In genomic region chr7:150727381-150727780, GRCh38 we compare ENCODE assay signal across 1 cellular context.
TF ChIP-seq lines count a peak whose summit lies in the region.

No MANE protein-coding gene starts in this region.

TF ChIP-seq in HepG2, 621 proteins besides CTCF, POLR2A, EP300 and RAD21 (continued from another document):
- TF ChIP-seq, protein P1, sequence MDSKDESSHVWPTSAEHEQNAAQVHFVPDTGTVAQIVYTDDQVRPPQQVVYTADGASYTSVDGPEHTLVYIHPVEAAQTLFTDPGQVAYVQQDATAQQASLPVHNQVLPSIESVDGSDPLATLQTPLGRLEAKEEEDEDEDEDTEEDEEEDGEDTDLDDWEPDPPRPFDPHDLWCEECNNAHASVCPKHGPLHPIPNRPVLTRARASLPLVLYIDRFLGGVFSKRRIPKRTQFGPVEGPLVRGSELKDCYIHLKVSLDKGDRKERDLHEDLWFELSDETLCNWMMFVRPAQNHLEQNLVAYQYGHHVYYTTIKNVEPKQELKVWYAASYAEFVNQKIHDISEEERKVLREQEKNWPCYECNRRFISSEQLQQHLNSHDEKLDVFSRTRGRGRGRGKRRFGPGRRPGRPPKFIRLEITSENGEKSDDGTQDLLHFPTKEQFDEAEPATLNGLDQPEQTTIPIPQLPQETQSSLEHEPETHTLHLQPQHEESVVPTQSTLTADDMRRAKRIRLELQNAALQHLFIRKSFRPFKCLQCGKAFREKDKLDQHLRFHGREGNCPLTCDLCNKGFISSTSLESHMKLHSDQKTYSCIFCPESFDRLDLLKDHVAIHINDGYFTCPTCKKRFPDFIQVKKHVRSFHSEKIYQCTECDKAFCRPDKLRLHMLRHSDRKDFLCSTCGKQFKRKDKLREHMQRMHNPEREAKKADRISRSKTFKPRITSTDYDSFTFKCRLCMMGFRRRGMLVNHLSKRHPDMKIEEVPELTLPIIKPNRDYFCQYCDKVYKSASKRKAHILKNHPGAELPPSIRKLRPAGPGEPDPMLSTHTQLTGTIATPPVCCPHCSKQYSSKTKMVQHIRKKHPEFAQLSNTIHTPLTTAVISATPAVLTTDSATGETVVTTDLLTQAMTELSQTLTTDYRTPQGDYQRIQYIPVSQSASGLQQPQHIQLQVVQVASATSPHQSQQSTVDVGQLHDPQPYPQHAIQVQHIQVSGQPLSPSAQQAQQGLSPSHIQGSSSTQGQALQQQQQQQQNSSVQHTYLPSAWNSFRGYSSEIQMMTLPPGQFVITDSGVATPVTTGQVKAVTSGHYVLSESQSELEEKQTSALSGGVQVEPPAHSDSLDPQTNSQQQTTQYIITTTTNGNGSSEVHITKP (CRISPR knock-in tag; IDR thresholded peaks at IDR 0.05; ENCODE audit: low read depth): no peak
- TF ChIP-seq RARA (CRISPR knock-in tag; IDR thresholded peaks at IDR 0.05): peak; percentile 77
- TF ChIP-seq SNRNP70 (IDR thresholded peaks at IDR 0.05; ENCODE audit: low read depth, low read length): no peak
- no peak for TF ChIP-seq MBNL3 (CRISPR knock-in tag; conservative IDR thresholded peaks at IDR 0.05)
- peak; percentile 51; the same call in 1 of the 2 replicates for TF ChIP-seq HDAC1 (CRISPR knock-in tag; IDR thresholded peaks at IDR 0.05)
- TF ChIP-seq PAF1 (CRISPR knock-in tag; IDR thresholded peaks at IDR 0.05): no peak
- 0 out of 2 replicates have a peak, but pooled peaks have one; percentile 59 for TF ChIP-seq ZNF614 (CRISPR knock-in tag; IDR thresholded peaks at IDR 0.05; ENCODE audit: borderline replicate concordance)
- TF ChIP-seq ZBTB25 (CRISPR knock-in tag; IDR thresholded peaks at IDR 0.05): no peak
- TF ChIP-seq ZNF446 (CRISPR knock-in tag; IDR thresholded peaks at IDR 0.05): no peak
- TF ChIP-seq SAP130 (CRISPR knock-in tag; IDR thresholded peaks at IDR 0.05; ENCODE audit: low read depth): 0 out of 2 replicates have a peak, but pooled peaks have one; percentile 13
- TF ChIP-seq ZNF577 (CRISPR knock-in tag; IDR thresholded peaks at IDR 0.05; ENCODE audit: borderline replicate concordance, low read depth): no peak
- TF ChIP-seq RXRB (CRISPR knock-in tag; IDR thresholded peaks at IDR 0.05; ENCODE audit: borderline replicate concordance): peak; percentile 74
- no peak for TF ChIP-seq MYNN (CRISPR knock-in tag; IDR thresholded peaks at IDR 0.05; ENCODE audit: low read depth)
- TF ChIP-seq ZNF20 (CRISPR knock-in tag; IDR thresholded peaks at IDR 0.05): no peak
- TF ChIP-seq, protein P2, sequence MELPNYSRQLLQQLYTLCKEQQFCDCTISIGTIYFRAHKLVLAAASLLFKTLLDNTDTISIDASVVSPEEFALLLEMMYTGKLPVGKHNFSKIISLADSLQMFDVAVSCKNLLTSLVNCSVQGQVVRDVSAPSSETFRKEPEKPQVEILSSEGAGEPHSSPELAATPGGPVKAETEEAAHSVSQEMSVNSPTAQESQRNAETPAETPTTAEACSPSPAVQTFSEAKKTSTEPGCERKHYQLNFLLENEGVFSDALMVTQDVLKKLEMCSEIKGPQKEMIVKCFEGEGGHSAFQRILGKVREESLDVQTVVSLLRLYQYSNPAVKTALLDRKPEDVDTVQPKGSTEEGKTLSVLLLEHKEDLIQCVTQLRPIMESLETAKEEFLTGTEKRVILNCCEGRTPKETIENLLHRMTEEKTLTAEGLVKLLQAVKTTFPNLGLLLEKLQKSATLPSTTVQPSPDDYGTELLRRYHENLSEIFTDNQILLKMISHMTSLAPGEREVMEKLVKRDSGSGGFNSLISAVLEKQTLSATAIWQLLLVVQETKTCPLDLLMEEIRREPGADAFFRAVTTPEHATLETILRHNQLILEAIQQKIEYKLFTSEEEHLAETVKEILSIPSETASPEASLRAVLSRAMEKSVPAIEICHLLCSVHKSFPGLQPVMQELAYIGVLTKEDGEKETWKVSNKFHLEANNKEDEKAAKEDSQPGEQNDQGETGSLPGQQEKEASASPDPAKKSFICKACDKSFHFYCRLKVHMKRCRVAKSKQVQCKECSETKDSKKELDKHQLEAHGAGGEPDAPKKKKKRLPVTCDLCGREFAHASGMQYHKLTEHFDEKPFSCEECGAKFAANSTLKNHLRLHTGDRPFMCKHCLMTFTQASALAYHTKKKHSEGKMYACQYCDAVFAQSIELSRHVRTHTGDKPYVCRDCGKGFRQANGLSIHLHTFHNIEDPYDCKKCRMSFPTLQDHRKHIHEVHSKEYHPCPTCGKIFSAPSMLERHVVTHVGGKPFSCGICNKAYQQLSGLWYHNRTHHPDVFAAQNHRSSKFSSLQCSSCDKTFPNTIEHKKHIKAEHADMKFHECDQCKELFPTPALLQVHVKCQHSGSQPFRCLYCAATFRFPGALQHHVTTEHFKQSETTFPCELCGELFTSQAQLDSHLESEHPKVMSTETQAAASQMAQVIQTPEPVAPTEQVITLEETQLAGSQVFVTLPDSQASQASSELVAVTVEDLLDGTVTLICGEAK (IDR thresholded peaks at IDR 0.05): no peak
- TF ChIP-seq, protein P2 (CRISPR knock-in tag; IDR thresholded peaks at IDR 0.05): peak; percentile 28; the same call in 1 of the 2 replicates
- peak; percentile 48; the same call in 1 of the 2 replicates for TF ChIP-seq NR2F2 (IDR thresholded peaks at IDR 0.05; ENCODE audit: borderline replicate concordance, low read depth)
- TF ChIP-seq E2F1 (CRISPR knock-in tag; IDR thresholded peaks at IDR 0.05): no peak
- TF ChIP-seq NCOA1 (CRISPR knock-in tag; IDR thresholded peaks at IDR 0.05): no peak
- TF ChIP-seq ZNF451 (CRISPR knock-in tag; IDR thresholded peaks at IDR 0.05): no peak
- TF ChIP-seq TCF7 (IDR thresholded peaks at IDR 0.05; ENCODE audit: low read depth): peak; percentile 57; the same call in 1 of the 2 replicates
- no peak for TF ChIP-seq ZSCAN31 (CRISPR knock-in tag; IDR thresholded peaks at IDR 0.05; ENCODE audit: low read depth)
TF ChIP-seq in HepG2: peak in this region for 86.
